In the genomic region with DNA sequence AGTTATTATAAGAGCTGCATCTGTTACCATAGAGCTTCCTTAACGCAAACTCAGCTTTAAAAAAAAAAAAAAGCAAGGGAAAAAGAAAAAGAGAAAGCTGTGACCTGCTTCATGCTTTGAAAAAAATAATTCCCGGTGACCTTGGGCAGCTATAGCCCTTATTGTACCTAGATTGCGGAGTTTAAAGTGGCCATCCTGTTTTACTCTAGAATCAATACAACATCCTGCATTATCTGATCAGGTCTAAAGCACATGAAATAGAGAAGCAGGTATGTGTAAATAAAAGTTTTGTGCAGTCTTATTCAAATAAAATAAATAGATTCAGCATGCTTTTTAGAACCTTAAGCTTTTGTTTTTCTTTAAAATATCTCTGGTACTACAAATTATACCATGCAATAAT, we compare ENCODE assay signal across 7 cellular contexts.
"Had no signal": no experiment of that assay in that cellular context is flagged by ENCODE, and none has a peak within 500 bp of the region (broad histone marks: within the 10 kb centered on the region; RNA-seq: fewer than 3 reads in every experiment).

No MANE protein-coding gene starts in this region.

- H3K4me1 Mint-ChIP-seq: GM23338, H9 had no signal

- H3K9me3 Mint-ChIP-seq: GM23338, H9 had no signal

- H3K4me2 ChIP-seq: GM23338 had no signal

- DNase-seq: H9, KG1 had no signal

- FAIRE-seq: H1, H54 had no signal

- ATAC-seq: GM23338 had no signal

- H3K27ac ChIP-seq: HL-60 had no signal

- H2AFZ ChIP-seq: GM23338 had no signal

- H3K27me3 Mint-ChIP-seq: IgD-negative memory B cell had no signal

- H3K4me3 ChIP-seq: GM23338 had no signal

- H3K4me3 Mint-ChIP-seq: GM23338, H9, IgD-negative memory B cell had no signal

- H3K27ac Mint-ChIP-seq: GM23338, IgD-negative memory B cell had no signal
